Comparison of ENCODE assay signal across 9 cellular contexts in genomic region chr14:95496690-95497241, GRCh38. TPM values are rescaled to one million over a fixed set of nuclear protein-coding genes. Genes with fewer than 3 reads are reported as not detected.
DNase-seq lines count a peak whose midpoint lies in the region; ATAC-seq and TF ChIP-seq lines count a peak whose summit lies in the region.
"Had no signal": no experiment of that assay in that cellular context is flagged by ENCODE, and none has a peak within 500 bp of the region (broad histone marks: within the 10 kb centered on the region; RNA-seq: fewer than 3 reads in every experiment).

No MANE protein-coding gene starts in this region.

- TF ChIP-seq EP300 in sigmoid colon (IDR thresholded peaks at IDR 0.05) = no peak

- DNase-seq in GM03348 (ENCODE audit: low spot score) (peak; percentile 44), RPMI7951 (ENCODE audit: low read depth) (peak; percentile 92), fibroblast of villous mesenchyme (ENCODE audit: low read depth) (peak; percentile 74), sigmoid colon (no peak), HPDE6-E6E7 (ENCODE audit: extremely low spot score) (no peak)
- DNase-seq in effector CD4-positive, alpha-beta T cell = no peak
- DNase-seq: erythroblast had no signal

- intact Hi-C loops in sigmoid colon (cut with DNase I) = no loop called here

- no peak overlapping the region for H3K4me3 ChIP-seq in fibroblast of villous mesenchyme (ENCODE audit: low read depth, low read length)
- H3K4me3 ChIP-seq in sigmoid colon = no peak overlapping the region

- peak overlapping the region; percentile 5 to 46 (median 37) for H3K27ac ChIP-seq in sigmoid colon

- ATAC-seq in HG02840 (IDR thresholded peaks at IDR 0.05; ENCODE audit: low FRiP score, unreplicated experiment) = no peak
- ATAC-seq in GM21423 (IDR thresholded peaks at IDR 0.05; ENCODE audit: unreplicated experiment) = no peak

- H3K27me3 ChIP-seq in sigmoid colon = no peaks in the 10 kb centered on the region

- 7 to 43% methylated on average over 4 of the region's 4 CpGs for WGBS in sigmoid colon, 2 donors

- H3K4me1 ChIP-seq in sigmoid colon = peaks cover 0 to 44% (median 41%) of the 10 kb centered on the region in 4 donors

- H3K9me3 ChIP-seq in sigmoid colon = no peaks in the 10 kb centered on the region

- TF ChIP-seq CTCF in fibroblast of villous mesenchyme (IDR thresholded peaks at IDR 0.05; ENCODE audit: insufficient read depth, low read depth, low read length) = no peak
- TF ChIP-seq CTCF in sigmoid colon (IDR thresholded peaks at IDR 0.05) = no peak

- no peaks in the 10 kb centered on the region for H3K36me3 ChIP-seq in sigmoid colon

- TF ChIP-seq POLR2A in sigmoid colon (IDR thresholded peaks at IDR 0.05) = no peak

RNA-seq across cellular contexts. Expression of gene SYNE3, which starts 19.7 kb away (rescaled TPM):
- total RNA-seq in RPMI7951 (2014; rRNA removed; shearing (Covaris generic)) = 6.0 and 6.2 TPM in 2 replicates
- 6.5 and 10.0 TPM in 2 replicates for total RNA-seq in fibroblast of villous mesenchyme
- total RNA-seq in sigmoid colon = 10 to 100 TPM in 2 of 4 donors, 1 to 10 TPM in 2; 5.6 to 11.8 (median 9.9) TPM
- polyA plus RNA-seq in sigmoid colon = 1 to 10 TPM in 2 of 3 donors, under 1 TPM in 1; 0.69 to 6.3 (median 1.8) TPM

RNA-seq across cellular contexts. Expression of gene GLRX5, which starts 38.1 kb away (rescaled TPM):
- 65.4 and 65.7 TPM in 2 replicates for total RNA-seq in RPMI7951 (2014; rRNA removed; shearing (Covaris generic))
- 27.7 and 35.8 TPM in 2 replicates for total RNA-seq in fibroblast of villous mesenchyme
- 10 to 100 TPM; 30.5 to 61.4 (median 44.3) TPM for total RNA-seq in sigmoid colon
- polyA plus RNA-seq in sigmoid colon = 10 to 100 TPM; 45.7 to 97.1 (median 76.9) TPM

Comparison
In these comparisons a context has a peak if more than half of its experiments do, and no peak if none do; other contexts are left out.
1. DNase-seq: peak in GM03348 (single experiment), RPMI7951 (single experiment) and fibroblast of villous mesenchyme (single experiment); none in sigmoid colon (single experiment), effector CD4-positive, alpha-beta T cell (single experiment) and HPDE6-E6E7 (single experiment).